ENCODE assay signal across 24 cellular contexts in genomic region chr3:197858598-197858997, GRCh38.
A peak's percentile ranks its signal among the peaks of the same experiment; 100 is the strongest.
DNase-seq lines count a peak whose midpoint lies in the region; ATAC-seq and TF ChIP-seq lines count a peak whose summit lies in the region.
"Had no signal": no experiment of that assay in that cellular context is flagged by ENCODE, and none has a peak within 500 bp of the region (broad histone marks: within the 10 kb centered on the region; RNA-seq: fewer than 3 reads in every experiment).

No MANE protein-coding gene starts in this region.

- TF ChIP-seq CTCF in A673 (conservative IDR thresholded peaks at IDR 0.05; ENCODE audit: low read depth, low read length): no peak
- no peak for TF ChIP-seq CTCF in GM23338 (conservative IDR thresholded peaks at IDR 0.05; ENCODE audit: low read depth in 2 of 2)
- no peak for TF ChIP-seq CTCF in WTC11 (IDR thresholded peaks at IDR 0.05)
- TF ChIP-seq CTCF in type B pancreatic cell (conservative IDR thresholded peaks at IDR 0.05): no peak

- POLR2A ChIA-PET in A673 (lab: Charles Lee; ENCODE audit: low non-redundant PET): no interaction called here
- POLR2A ChIA-PET in WTC11 (lab: Charles Lee): no interaction called here

- H3K4me1 Mint-ChIP-seq in GM23338 (peaks cover 66% of the 10 kb centered on the region), WTC11 (peaks cover 77% of the 10 kb centered on the region), type B pancreatic cell (ENCODE audit: unreplicated experiment) (no peaks in the 10 kb centered on the region)

- intact Hi-C loops in A673 (cut with micrococcal nuclease; ENCODE audit: unreplicated experiment): no loop called here

- CTCF ChIA-PET in A673 (lab: Charles Lee) (no interaction called here), WTC11 (lab: Charles Lee) (interaction anchor here (2.1 kb wide), 1 partner anchor 47 kb away, joined by 8 read pairs; no protein-coding TSS in a partner anchor)

- H3K4me2 ChIP-seq in GM23338: peak overlapping the region; percentile 28
- H3K4me2 ChIP-seq: neural progenitor cell had no signal

- H3K4me3 ChIP-seq in A673 (ENCODE audit: low read depth, low read length, poor library complexity, severe bottlenecking) (no peak overlapping the region), GM23338 (no peak overlapping the region), iPS DF 6.9 (ENCODE audit: low read length) (no peak overlapping the region)
- H3K4me3 ChIP-seq: gastroesophageal sphincter, lung, neural progenitor cell, Peyer's patch, SJCRH30, vagina had no signal

- DNase-seq in A673 (ENCODE audit: low spot score): no peak
- peak; percentile 70 for DNase-seq in GM23338 (ENCODE audit: low spot score)
- DNase-seq in WTC11 (ENCODE audit: low spot score): peak; percentile 25
- DNase-seq in iPS DF 6.9 (ENCODE audit: low read depth, low spot score): no peak
- DNase-seq in type B pancreatic cell (ENCODE audit: extremely low spot score, unreplicated experiment): no peak
- no peak for DNase-seq in T-helper 2 cell
- no peak for DNase-seq in occipital lobe (lab: John Stamatoyannopoulos, UW)
- DNase-seq: activated CD8-positive, alpha-beta memory T cell treated with anti-CD3 and anti-CD28 coated beads for 24 hours; activated T-cell treated with anti-CD3 and anti-CD28 coated beads, Interleukin-2, amount 50 U/mL, for 1 hour; amygdala; kidney glomerular epithelial cell; NCI-H2171; NCI-H526; Peyer's patch; SJCRH30; T-helper 1 cell had no signal

- no peaks in the 10 kb centered on the region for H3K9me3 ChIP-seq in A673 (ENCODE audit: low read depth, low read length, poor library complexity, severe bottlenecking)
- H3K9me3 ChIP-seq in iPS DF 6.9 (ENCODE audit: control insufficient read depth, insufficient read depth, low read length): no peaks in the 10 kb centered on the region
- H3K9me3 ChIP-seq: gastroesophageal sphincter, Peyer's patch, SJCRH30, vagina had no signal

- H3K27me3 ChIP-seq in A673 (replicated peaks; ENCODE audit: insufficient read depth, low read depth, low read length, poor library complexity) (no peaks in the 10 kb centered on the region), GM23338 (ENCODE audit: insufficient read depth) (no peaks in the 10 kb centered on the region), iPS DF 6.9 (ENCODE audit: control insufficient read depth, insufficient read depth, low read length) (no peaks in the 10 kb centered on the region)
- H3K27me3 ChIP-seq: gastroesophageal sphincter, neural progenitor cell, Peyer's patch, SJCRH30, vagina had no signal

- peak overlapping the region; percentile 71 for H3K27ac Mint-ChIP-seq in GM23338
- peak overlapping the region; percentile 86 for H3K27ac Mint-ChIP-seq in WTC11
- H3K27ac Mint-ChIP-seq in type B pancreatic cell: no peak overlapping the region
- H3K27ac Mint-ChIP-seq: dendritic cell treated with granulocyte-macrophage colony-stimulating factor and Interleukin-4, amounts not matched to agents 40 ng/mL and 50 ng/mL, for 4 days; neural progenitor cell; progenitor cell of endocrine pancreas had no signal

- no peaks in the 10 kb centered on the region for H3F3A ChIP-seq in GM23338 (replicated peaks; ENCODE audit: low read depth)

- no peaks in the 10 kb centered on the region for H3K9me2 ChIP-seq in GM23338 (ENCODE audit: insufficient read depth)

- BruUV-seq in A673 (replicated peaks; lab: Mats Ljungman, UMichigan): no TSS peak

- peak overlapping the region; percentile 33 for H3K4me3 Mint-ChIP-seq in GM23338
- peak overlapping the region; percentile 16 for H3K4me3 Mint-ChIP-seq in WTC11
- H3K4me3 Mint-ChIP-seq in type B pancreatic cell: no peak overlapping the region
- H3K4me3 Mint-ChIP-seq: dendritic cell treated with granulocyte-macrophage colony-stimulating factor and Interleukin-4, amounts not matched to agents 40 ng/mL and 50 ng/mL, for 4 days; neural progenitor cell had no signal

- H3K9me3 Mint-ChIP-seq in GM23338: no peaks in the 10 kb centered on the region; the same call in 2 of the 3 replicates
- no peaks in the 10 kb centered on the region for H3K9me3 Mint-ChIP-seq in WTC11
- no peaks in the 10 kb centered on the region for H3K9me3 Mint-ChIP-seq in type B pancreatic cell
- H3K9me3 Mint-ChIP-seq: dendritic cell treated with granulocyte-macrophage colony-stimulating factor and Interleukin-4, amounts not matched to agents 40 ng/mL and 50 ng/mL, for 4 days; neural progenitor cell had no signal

- no peaks in the 10 kb centered on the region for H3K79me2 ChIP-seq in GM23338 (replicated peaks; ENCODE audit: insufficient read depth)

- H3K27me3 Mint-ChIP-seq in GM23338 (ENCODE audit: insufficient read depth, low read depth, poor library complexity): peaks cover 4% of the 10 kb centered on the region
- no peaks in the 10 kb centered on the region for H3K27me3 Mint-ChIP-seq in WTC11 (ENCODE audit: low read depth)
- H3K27me3 Mint-ChIP-seq in type B pancreatic cell: no peaks in the 10 kb centered on the region
- H3K27me3 Mint-ChIP-seq: dendritic cell treated with granulocyte-macrophage colony-stimulating factor and Interleukin-4, amounts not matched to agents 40 ng/mL and 50 ng/mL, for 4 days; progenitor cell of endocrine pancreas had no signal

- no peak overlapping the region for H2AFZ ChIP-seq in GM23338
- H2AFZ ChIP-seq: neural progenitor cell had no signal

- WGBS in iPS DF 6.9 (ENCODE audit: insufficient coverage, insufficient read length): no CpG with 5 or more reads among the region's 3 CpGs

- H3K4me1 ChIP-seq in A673 (ENCODE audit: insufficient read depth, low read length, poor library complexity, severe bottlenecking): peaks cover 30% of the 10 kb centered on the region
- H3K4me1 ChIP-seq in GM23338 (ENCODE audit: insufficient read depth): peaks cover 42% of the 10 kb centered on the region
- H3K4me1 ChIP-seq in iPS DF 6.9 (ENCODE audit: control insufficient read depth, insufficient read depth, low read length): peaks cover 2% of the 10 kb centered on the region; the same call in 1 of the 2 replicates
- H3K4me1 ChIP-seq: gastroesophageal sphincter, Peyer's patch, vagina had no signal

- ATAC-seq in GM23338 (peak; percentile 73), WTC11 (peak; percentile 72), HG03196 (IDR thresholded peaks at IDR 0.05; ENCODE audit: unreplicated experiment) (no peak)
- ATAC-seq: gastroesophageal sphincter, HepG2 had no signal

- H4K20me1 ChIP-seq in GM23338 (replicated peaks; ENCODE audit: insufficient read depth): no peaks in the 10 kb centered on the region

- H3K36me3 ChIP-seq in A673 (ENCODE audit: insufficient read depth, low read length, poor library complexity, severe bottlenecking): peaks cover 33% of the 10 kb centered on the region
- H3K36me3 ChIP-seq in GM23338 (ENCODE audit: insufficient read depth): no peaks in the 10 kb centered on the region
- no peaks in the 10 kb centered on the region; the same call in 1 of the 2 replicates for H3K36me3 ChIP-seq in iPS DF 6.9 (ENCODE audit: control insufficient read depth, insufficient read depth, low read length)

- peak overlapping the region; percentile 49 for H3K27ac ChIP-seq in A673 (ENCODE audit: low read depth, low read length, poor library complexity, severe bottlenecking)
- peak overlapping the region; percentile 79 for H3K27ac ChIP-seq in GM23338 (ENCODE audit: low read depth)
- H3K27ac ChIP-seq in iPS DF 6.9 (ENCODE audit: low read length): peak overlapping the region; percentile 58
- H3K27ac ChIP-seq: gastroesophageal sphincter, neural progenitor cell, Peyer's patch, vagina had no signal

- peaks cover 42% of the 10 kb centered on the region for H3K36me3 Mint-ChIP-seq in GM23338 (ENCODE audit: low read depth)
- H3K36me3 Mint-ChIP-seq in WTC11: peaks cover 28% of the 10 kb centered on the region
- H3K36me3 Mint-ChIP-seq in type B pancreatic cell: peaks cover 21% of the 10 kb centered on the region

TF ChIP-seq in WTC11, 78 proteins besides CTCF, POLR2A, EP300 and RAD21 (continues in another document):
- TF ChIP-seq, protein P1, sequence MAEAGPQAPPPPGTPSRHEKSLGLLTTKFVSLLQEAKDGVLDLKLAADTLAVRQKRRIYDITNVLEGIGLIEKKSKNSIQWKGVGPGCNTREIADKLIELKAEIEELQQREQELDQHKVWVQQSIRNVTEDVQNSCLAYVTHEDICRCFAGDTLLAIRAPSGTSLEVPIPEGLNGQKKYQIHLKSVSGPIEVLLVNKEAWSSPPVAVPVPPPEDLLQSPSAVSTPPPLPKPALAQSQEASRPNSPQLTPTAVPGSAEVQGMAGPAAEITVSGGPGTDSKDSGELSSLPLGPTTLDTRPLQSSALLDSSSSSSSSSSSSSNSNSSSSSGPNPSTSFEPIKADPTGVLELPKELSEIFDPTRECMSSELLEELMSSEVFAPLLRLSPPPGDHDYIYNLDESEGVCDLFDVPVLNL (CRISPR knock-in tag; IDR thresholded peaks at IDR 0.05; ENCODE audit: borderline replicate concordance, low read depth): no peak
- TF ChIP-seq ZNF396 (CRISPR knock-in tag; IDR thresholded peaks at IDR 0.05; ENCODE audit: borderline replicate concordance): no peak
- no peak for TF ChIP-seq NFYB (CRISPR knock-in tag; conservative IDR thresholded peaks at IDR 0.05; ENCODE audit: low read depth)
- TF ChIP-seq JAZF1 (CRISPR knock-in tag; IDR thresholded peaks at IDR 0.05): no peak
- TF ChIP-seq SP1 (CRISPR knock-in tag; conservative IDR thresholded peaks at IDR 0.05): no peak
- no peak for TF ChIP-seq USF1 (CRISPR knock-in tag; IDR thresholded peaks at IDR 0.05)
- no peak for TF ChIP-seq E2F1 (CRISPR knock-in tag; IDR thresholded peaks at IDR 0.05)

Comparison
In these comparisons a context has a peak if more than half of its experiments do, and no peak if none do; other contexts are left out.
1. DNase-seq: peak in GM23338 (single experiment) and WTC11 (single experiment); none in A673 (single experiment), iPS DF 6.9 (single experiment), type B pancreatic cell (single experiment), T-helper 2 cell (0 of 5) and occipital lobe (single experiment).
2. Peak in every context shown above with its lines, with median percentiles within 50 percentile points of each other: H3K27ac ChIP-seq.